Comparison of ENCODE assay signal across 8 cellular contexts in the genomic region with DNA sequence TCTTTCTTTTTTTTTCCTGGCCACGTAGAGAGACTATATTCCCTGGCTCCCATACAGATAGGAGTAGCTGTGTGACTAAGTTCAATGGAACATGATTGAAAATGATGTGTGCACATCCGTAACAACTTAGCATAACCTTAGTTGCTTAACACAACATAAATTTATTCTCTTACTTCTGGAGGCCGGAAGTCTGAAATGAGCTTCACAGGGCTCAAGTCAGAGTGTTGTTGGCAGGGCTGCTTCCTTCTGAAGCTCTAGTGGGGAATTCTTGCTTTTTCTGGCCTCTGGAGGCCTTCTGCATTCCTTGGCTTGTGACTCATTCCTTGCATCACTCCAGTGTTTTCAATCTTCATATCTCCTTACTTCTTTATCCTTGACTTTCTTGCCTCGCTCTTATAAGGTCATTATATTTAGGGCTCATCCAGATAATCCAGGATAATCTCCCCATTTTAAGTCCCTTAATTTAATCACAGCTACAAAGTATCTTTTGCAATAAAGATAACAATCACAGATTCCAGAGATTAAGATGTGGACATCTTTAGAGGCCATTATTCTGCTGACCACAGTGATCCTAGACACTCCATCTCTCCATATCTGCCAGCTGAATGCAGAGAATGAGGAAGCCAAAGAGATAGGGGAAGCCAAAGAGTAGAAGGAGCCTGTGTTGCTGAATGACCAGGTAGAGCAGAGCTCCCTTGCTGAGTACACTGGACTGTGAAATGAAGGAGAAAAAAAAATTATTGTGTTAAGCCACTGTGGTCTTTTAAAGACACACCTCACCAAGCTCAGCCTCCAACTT. TPM values are rescaled to one million over a fixed set of nuclear protein-coding genes. Genes with fewer than 3 reads are reported as not detected.
DNase-seq lines count a peak whose midpoint lies in the region; ATAC-seq and TF ChIP-seq lines count a peak whose summit lies in the region.

No MANE protein-coding gene starts in this region.

- peaks cover 24% of the 10 kb centered on the region for H3K4me1 ChIP-seq in RWPE2 (ENCODE audit: insufficient read depth, poor library complexity, severe bottlenecking)

- peak overlapping the region; percentile 99 for H3K27ac ChIP-seq in RWPE2 (ENCODE audit: poor library complexity, severe bottlenecking)

- H3K27me3 ChIP-seq in RWPE2 (ENCODE audit: insufficient read depth, poor library complexity, severe bottlenecking): no peaks in the 10 kb centered on the region

- DNase-seq in GM04504 (ENCODE audit: low read depth) (peak; percentile 99), RWPE2 (ENCODE audit: low spot score) (peak; percentile 91), fibroblast of pulmonary artery (ENCODE audit: low read depth) (peak; percentile 99), skeletal muscle cell (ENCODE audit: low read depth) (peak; percentile 99), mesenteric fat pad (ENCODE audit: low spot score) (no peak)
- DNase-seq in stimulated activated naive CD8-positive, alpha-beta T cell treated with anti-CD3 and anti-CD28 coated beads, Interleukin-15, Interleukin-2, amounts not matched to agents 100 U/mL and 50 U/mL, for 24 hours: no peak

- no peaks in the 10 kb centered on the region for H3K36me3 ChIP-seq in RWPE2 (ENCODE audit: low read depth)

- H3K4me3 ChIP-seq in RWPE2 (ENCODE audit: severe bottlenecking): no peak overlapping the region
- H3K4me3 ChIP-seq in fibroblast of pulmonary artery (replicated peaks; ENCODE audit: low read depth, low read length): no peak overlapping the region
- H3K4me3 ChIP-seq in skeletal muscle cell (ENCODE audit: low read depth, low read length): no peak overlapping the region

- TF ChIP-seq CTCF in RWPE2 (IDR thresholded peaks at IDR 0.05; ENCODE audit: poor library complexity, severe bottlenecking) (no peak), fibroblast of pulmonary artery (IDR thresholded peaks at IDR 0.05; ENCODE audit: low read length, missing control alignments) (no peak)

- H3K9me3 ChIP-seq in RWPE2 (ENCODE audit: severe bottlenecking): no peaks in the 10 kb centered on the region

- ATAC-seq in RWPE2 (ENCODE audit: low read depth): peak; percentile 96
- no peak for ATAC-seq in HG02798 (IDR thresholded peaks at IDR 0.05; ENCODE audit: poor library complexity, unreplicated experiment)
- ATAC-seq in stimulated activated naive CD8-positive, alpha-beta T cell treated with anti-CD3 and anti-CD28 coated beads, Interleukin-15, Interleukin-2, amounts not matched to agents 100 U/mL and 50 U/mL, for 24 hours: no peak
- no peak for ATAC-seq in GM18520 (IDR thresholded peaks at IDR 0.05; ENCODE audit: unreplicated experiment)

RNA-seq across cellular contexts. Expression of a gene that starts 21.0 kb away (rescaled TPM):
- total RNA-seq in mesenteric fat pad: 97.4 TPM

Comparison
In these comparisons a context has a peak if more than half of its experiments do, and no peak if none do; other contexts are left out.
1. DNase-seq: peak in GM04504 (single experiment), RWPE2 (single experiment), fibroblast of pulmonary artery (single experiment) and skeletal muscle cell (single experiment); none in mesenteric fat pad (single experiment) and stimulated activated naive CD8-positive, alpha-beta T cell treated with anti-CD3 and anti-CD28 coated beads, Interleukin-15, Interleukin-2, amounts not matched to agents 100 U/mL and 50 U/mL, for 24 hours (single experiment).